In the genomic region with DNA sequence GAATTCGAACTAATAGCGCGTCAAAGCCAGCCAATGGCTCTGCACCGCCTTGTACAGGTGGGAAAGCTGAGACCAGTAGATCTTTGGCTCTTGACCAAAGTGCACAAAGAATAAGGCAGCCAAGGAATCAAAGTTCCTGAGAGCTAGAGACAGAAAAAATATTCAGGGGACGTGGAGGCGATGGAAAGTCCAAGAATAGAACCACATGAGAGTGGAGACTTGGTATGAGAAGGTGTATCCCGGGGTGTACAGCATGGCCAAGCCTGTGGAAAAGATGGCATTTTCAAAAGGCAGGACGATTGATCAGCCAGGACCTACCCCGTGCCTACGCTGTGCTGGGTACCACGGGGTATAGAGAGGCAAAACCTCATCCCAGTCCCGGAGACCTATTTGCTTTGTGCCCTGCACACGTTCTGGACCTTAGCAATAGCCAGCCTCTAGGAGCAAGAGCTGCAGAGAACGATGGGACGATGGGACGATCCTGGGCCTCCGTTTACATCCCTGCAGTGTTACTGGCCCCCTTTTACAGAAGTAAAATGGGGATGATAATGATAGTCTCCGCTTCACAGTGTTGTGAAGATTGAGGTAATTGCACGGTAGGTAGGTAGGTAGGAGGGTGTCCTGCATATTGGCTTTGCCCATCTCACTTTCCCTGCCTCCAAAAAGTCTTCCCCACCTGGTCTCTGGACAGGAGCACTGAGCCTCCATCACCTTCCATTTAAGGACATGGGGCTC, we compare ENCODE assay signal across 1 cellular context.
TF ChIP-seq lines count a peak whose summit lies in the region.

No MANE protein-coding gene starts in this region.

TF ChIP-seq in HepG2, 621 proteins besides CTCF, POLR2A, EP300 and RAD21 (continues in another document):
- TF ChIP-seq ZKSCAN8 (CRISPR knock-in tag; IDR thresholded peaks at IDR 0.05; ENCODE audit: borderline replicate concordance) (0 out of 2 replicates have a peak, but pooled peaks have one; percentile 22), MZF1 (CRISPR knock-in tag; IDR thresholded peaks at IDR 0.05; ENCODE audit: borderline replicate concordance) (no peak), PRMT3 (CRISPR knock-in tag; IDR thresholded peaks at IDR 0.05; ENCODE audit: borderline replicate concordance, low read depth) (peak; percentile 84; the same call in 1 of the 2 replicates), ZNF496 (CRISPR knock-in tag; IDR thresholded peaks at IDR 0.05; ENCODE audit: insufficient replicate concordance) (no peak), ZNF24 (IDR thresholded peaks at IDR 0.05) (no peak), SRSF9 (IDR thresholded peaks at IDR 0.05; ENCODE audit: borderline replicate concordance, insufficient read depth, low read depth, low read length, poor library complexity, severe bottlenecking) (no peak), FOXC1 (CRISPR knock-in tag; IDR thresholded peaks at IDR 0.05; ENCODE audit: borderline replicate concordance) (0 out of 2 replicates have a peak, but pooled peaks have one; percentile 8), CBFB (CRISPR knock-in tag; IDR thresholded peaks at IDR 0.05) (no peak), ZNF879 (CRISPR knock-in tag; IDR thresholded peaks at IDR 0.05) (0 out of 2 replicates have a peak, but pooled peaks have one; percentile 39), RBM39 (IDR thresholded peaks at IDR 0.05; ENCODE audit: low read depth, low read length, poor library complexity, severe bottlenecking) (no peak), ARHGAP35 (CRISPR knock-in tag; IDR thresholded peaks at IDR 0.05; ENCODE audit: borderline replicate concordance) (peak; percentile 69; the same call in 1 of the 2 replicates), PITX1 (CRISPR knock-in tag; IDR thresholded peaks at IDR 0.05) (peak; percentile 47; the same call in 1 of the 2 replicates), SYNCRIP (IDR thresholded peaks at IDR 0.05; ENCODE audit: insufficient read depth, low read depth, low read length) (no peak), REPIN1 (CRISPR knock-in tag; IDR thresholded peaks at IDR 0.05; ENCODE audit: borderline replicate concordance, low read depth) (0 out of 2 replicates have a peak, but pooled peaks have one; percentile 6), ZSCAN29 (CRISPR knock-in tag; conservative IDR thresholded peaks at IDR 0.05) (peak; percentile 20; the same call in 1 of the 2 replicates), ZNF256 (CRISPR knock-in tag; conservative IDR thresholded peaks at IDR 0.05) (peak; percentile 12; the same call in 1 of the 2 replicates), GABPB1 (CRISPR knock-in tag; IDR thresholded peaks at IDR 0.05) (no peak; the same call in 1 of the 2 replicates), LCORL (IDR thresholded peaks at IDR 0.05) (no peak), LCORL (CRISPR knock-in tag; IDR thresholded peaks at IDR 0.05) (0 out of 2 replicates have a peak, but pooled peaks have one; percentile 28), CHCHD3 (CRISPR knock-in tag; IDR thresholded peaks at IDR 0.05) (0 out of 2 replicates have a peak, but pooled peaks have one; percentile 3), ZNF543 (CRISPR knock-in tag; IDR thresholded peaks at IDR 0.05) (peak; percentile 10), ZNF629 (CRISPR knock-in tag; conservative IDR thresholded peaks at IDR 0.05) (peak; percentile 74; the same call in 1 of the 2 replicates), KLF15 (CRISPR knock-in tag; IDR thresholded peaks at IDR 0.05; ENCODE audit: borderline replicate concordance) (peak; percentile 88; the same call in 1 of the 2 replicates), MIER3 (CRISPR knock-in tag; IDR thresholded peaks at IDR 0.05; ENCODE audit: borderline replicate concordance) (no peak), STAG1 (CRISPR knock-in tag; IDR thresholded peaks at IDR 0.05) (no peak), ZNF383 (CRISPR knock-in tag; IDR thresholded peaks at IDR 0.05; ENCODE audit: borderline replicate concordance) (peak; percentile 40; the same call in 1 of the 2 replicates), DMAP1 (CRISPR knock-in tag; IDR thresholded peaks at IDR 0.05) (0 out of 2 replicates have a peak, but pooled peaks have one; percentile 27), KDM4B (CRISPR knock-in tag; IDR thresholded peaks at IDR 0.05) (0 out of 2 replicates have a peak, but pooled peaks have one; percentile 6), ZNF33A (CRISPR knock-in tag; IDR thresholded peaks at IDR 0.05; ENCODE audit: borderline replicate concordance) (no peak)
- TF ChIP-seq, protein P1, sequence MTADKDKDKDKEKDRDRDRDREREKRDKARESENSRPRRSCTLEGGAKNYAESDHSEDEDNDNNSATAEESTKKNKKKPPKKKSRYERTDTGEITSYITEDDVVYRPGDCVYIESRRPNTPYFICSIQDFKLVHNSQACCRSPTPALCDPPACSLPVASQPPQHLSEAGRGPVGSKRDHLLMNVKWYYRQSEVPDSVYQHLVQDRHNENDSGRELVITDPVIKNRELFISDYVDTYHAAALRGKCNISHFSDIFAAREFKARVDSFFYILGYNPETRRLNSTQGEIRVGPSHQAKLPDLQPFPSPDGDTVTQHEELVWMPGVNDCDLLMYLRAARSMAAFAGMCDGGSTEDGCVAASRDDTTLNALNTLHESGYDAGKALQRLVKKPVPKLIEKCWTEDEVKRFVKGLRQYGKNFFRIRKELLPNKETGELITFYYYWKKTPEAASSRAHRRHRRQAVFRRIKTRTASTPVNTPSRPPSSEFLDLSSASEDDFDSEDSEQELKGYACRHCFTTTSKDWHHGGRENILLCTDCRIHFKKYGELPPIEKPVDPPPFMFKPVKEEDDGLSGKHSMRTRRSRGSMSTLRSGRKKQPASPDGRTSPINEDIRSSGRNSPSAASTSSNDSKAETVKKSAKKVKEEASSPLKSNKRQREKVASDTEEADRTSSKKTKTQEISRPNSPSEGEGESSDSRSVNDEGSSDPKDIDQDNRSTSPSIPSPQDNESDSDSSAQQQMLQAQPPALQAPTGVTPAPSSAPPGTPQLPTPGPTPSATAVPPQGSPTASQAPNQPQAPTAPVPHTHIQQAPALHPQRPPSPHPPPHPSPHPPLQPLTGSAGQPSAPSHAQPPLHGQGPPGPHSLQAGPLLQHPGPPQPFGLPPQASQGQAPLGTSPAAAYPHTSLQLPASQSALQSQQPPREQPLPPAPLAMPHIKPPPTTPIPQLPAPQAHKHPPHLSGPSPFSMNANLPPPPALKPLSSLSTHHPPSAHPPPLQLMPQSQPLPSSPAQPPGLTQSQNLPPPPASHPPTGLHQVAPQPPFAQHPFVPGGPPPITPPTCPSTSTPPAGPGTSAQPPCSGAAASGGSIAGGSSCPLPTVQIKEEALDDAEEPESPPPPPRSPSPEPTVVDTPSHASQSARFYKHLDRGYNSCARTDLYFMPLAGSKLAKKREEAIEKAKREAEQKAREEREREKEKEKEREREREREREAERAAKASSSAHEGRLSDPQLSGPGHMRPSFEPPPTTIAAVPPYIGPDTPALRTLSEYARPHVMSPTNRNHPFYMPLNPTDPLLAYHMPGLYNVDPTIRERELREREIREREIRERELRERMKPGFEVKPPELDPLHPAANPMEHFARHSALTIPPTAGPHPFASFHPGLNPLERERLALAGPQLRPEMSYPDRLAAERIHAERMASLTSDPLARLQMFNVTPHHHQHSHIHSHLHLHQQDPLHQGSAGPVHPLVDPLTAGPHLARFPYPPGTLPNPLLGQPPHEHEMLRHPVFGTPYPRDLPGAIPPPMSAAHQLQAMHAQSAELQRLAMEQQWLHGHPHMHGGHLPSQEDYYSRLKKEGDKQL (CRISPR knock-in tag; IDR thresholded peaks at IDR 0.05; ENCODE audit: low read depth), result no peak
- TF ChIP-seq, protein P2, sequence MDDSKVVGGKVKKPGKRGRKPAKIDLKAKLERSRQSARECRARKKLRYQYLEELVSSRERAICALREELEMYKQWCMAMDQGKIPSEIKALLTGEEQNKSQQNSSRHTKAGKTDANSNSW (CRISPR knock-in tag; IDR thresholded peaks at IDR 0.05; ENCODE audit: borderline replicate concordance), result no peak
- TF ChIP-seq, protein P3, sequence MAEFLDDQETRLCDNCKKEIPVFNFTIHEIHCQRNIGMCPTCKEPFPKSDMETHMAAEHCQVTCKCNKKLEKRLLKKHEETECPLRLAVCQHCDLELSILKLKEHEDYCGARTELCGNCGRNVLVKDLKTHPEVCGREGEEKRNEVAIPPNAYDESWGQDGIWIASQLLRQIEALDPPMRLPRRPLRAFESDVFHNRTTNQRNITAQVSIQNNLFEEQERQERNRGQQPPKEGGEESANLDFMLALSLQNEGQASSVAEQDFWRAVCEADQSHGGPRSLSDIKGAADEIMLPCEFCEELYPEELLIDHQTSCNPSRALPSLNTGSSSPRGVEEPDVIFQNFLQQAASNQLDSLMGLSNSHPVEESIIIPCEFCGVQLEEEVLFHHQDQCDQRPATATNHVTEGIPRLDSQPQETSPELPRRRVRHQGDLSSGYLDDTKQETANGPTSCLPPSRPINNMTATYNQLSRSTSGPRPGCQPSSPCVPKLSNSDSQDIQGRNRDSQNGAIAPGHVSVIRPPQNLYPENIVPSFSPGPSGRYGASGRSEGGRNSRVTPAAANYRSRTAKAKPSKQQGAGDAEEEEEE (CRISPR knock-in tag; IDR thresholded peaks at IDR 0.05; ENCODE audit: borderline replicate concordance), result no peak
- TF ChIP-seq, protein P4, sequence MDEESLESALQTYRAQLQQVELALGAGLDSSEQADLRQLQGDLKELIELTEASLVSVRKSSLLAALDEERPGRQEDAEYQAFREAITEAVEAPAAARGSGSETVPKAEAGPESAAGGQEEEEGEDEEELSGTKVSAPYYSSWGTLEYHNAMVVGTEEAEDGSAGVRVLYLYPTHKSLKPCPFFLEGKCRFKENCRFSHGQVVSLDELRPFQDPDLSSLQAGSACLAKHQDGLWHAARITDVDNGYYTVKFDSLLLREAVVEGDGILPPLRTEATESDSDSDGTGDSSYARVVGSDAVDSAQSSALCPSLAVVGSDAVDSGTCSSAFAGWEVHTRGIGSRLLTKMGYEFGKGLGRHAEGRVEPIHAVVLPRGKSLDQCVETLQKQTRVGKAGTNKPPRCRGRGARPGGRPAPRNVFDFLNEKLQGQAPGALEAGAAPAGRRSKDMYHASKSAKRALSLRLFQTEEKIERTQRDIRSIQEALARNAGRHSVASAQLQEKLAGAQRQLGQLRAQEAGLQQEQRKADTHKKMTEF (CRISPR knock-in tag; IDR thresholded peaks at IDR 0.05), result 0 out of 2 replicates have a peak, but pooled peaks have one; percentile 9
- TF ChIP-seq, protein P5, sequence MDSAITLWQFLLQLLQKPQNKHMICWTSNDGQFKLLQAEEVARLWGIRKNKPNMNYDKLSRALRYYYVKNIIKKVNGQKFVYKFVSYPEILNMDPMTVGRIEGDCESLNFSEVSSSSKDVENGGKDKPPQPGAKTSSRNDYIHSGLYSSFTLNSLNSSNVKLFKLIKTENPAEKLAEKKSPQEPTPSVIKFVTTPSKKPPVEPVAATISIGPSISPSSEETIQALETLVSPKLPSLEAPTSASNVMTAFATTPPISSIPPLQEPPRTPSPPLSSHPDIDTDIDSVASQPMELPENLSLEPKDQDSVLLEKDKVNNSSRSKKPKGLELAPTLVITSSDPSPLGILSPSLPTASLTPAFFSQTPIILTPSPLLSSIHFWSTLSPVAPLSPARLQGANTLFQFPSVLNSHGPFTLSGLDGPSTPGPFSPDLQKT (CRISPR knock-in tag; IDR thresholded peaks at IDR 0.05; ENCODE audit: borderline replicate concordance), result no peak
- TF ChIP-seq, protein P6, sequence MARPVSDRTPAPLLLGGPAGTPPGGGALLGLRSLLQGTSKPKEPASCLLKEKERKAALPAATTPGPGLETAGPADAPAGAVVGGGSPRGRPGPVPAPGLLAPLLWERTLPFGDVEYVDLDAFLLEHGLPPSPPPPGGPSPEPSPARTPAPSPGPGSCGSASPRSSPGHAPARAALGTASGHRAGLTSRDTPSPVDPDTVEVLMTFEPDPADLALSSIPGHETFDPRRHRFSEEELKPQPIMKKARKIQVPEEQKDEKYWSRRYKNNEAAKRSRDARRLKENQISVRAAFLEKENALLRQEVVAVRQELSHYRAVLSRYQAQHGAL (CRISPR knock-in tag; IDR thresholded peaks at IDR 0.05; ENCODE audit: not compliant biosample characterization), result peak; percentile 16
- TF ChIP-seq, protein P7, sequence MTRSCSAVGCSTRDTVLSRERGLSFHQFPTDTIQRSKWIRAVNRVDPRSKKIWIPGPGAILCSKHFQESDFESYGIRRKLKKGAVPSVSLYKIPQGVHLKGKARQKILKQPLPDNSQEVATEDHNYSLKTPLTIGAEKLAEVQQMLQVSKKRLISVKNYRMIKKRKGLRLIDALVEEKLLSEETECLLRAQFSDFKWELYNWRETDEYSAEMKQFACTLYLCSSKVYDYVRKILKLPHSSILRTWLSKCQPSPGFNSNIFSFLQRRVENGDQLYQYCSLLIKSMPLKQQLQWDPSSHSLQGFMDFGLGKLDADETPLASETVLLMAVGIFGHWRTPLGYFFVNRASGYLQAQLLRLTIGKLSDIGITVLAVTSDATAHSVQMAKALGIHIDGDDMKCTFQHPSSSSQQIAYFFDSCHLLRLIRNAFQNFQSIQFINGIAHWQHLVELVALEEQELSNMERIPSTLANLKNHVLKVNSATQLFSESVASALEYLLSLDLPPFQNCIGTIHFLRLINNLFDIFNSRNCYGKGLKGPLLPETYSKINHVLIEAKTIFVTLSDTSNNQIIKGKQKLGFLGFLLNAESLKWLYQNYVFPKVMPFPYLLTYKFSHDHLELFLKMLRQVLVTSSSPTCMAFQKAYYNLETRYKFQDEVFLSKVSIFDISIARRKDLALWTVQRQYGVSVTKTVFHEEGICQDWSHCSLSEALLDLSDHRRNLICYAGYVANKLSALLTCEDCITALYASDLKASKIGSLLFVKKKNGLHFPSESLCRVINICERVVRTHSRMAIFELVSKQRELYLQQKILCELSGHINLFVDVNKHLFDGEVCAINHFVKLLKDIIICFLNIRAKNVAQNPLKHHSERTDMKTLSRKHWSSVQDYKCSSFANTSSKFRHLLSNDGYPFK (CRISPR knock-in tag; IDR thresholded peaks at IDR 0.05; ENCODE audit: borderline replicate concordance), result peak; percentile 13; the same call in 1 of the 2 replicates
- TF ChIP-seq, protein P8, sequence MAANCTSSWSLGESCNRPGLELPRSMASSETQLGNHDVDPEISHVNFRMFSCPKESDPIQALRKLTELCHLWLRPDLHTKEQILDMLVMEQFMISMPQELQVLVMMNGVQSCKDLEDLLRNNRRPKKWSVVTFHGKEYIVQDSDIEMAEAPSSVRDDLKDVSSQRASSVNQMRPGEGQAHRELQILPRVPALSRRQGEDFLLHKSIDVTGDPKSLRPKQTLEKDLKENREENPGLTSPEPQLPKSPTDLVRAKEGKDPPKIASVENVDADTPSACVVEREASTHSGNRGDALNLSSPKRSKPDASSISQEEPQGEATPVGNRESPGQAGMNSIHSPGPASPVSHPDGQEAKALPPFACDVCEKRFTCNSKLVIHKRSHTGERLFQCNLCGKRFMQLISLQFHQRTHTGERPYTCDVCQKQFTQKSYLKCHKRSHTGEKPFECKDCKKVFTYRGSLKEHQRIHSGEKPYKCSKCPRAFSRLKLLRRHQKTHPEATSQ (CRISPR knock-in tag; IDR thresholded peaks at IDR 0.05; ENCODE audit: borderline replicate concordance), result peak; percentile 58
- TF ChIP-seq, protein P9, sequence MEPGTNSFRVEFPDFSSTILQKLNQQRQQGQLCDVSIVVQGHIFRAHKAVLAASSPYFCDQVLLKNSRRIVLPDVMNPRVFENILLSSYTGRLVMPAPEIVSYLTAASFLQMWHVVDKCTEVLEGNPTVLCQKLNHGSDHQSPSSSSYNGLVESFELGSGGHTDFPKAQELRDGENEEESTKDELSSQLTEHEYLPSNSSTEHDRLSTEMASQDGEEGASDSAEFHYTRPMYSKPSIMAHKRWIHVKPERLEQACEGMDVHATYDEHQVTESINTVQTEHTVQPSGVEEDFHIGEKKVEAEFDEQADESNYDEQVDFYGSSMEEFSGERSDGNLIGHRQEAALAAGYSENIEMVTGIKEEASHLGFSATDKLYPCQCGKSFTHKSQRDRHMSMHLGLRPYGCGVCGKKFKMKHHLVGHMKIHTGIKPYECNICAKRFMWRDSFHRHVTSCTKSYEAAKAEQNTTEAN (CRISPR knock-in tag; conservative IDR thresholded peaks at IDR 0.05), result 0 out of 2 replicates have a peak, but pooled peaks have one; percentile 5
